20 cellular contexts compared by ENCODE assay signal in genomic region chr3:45312836-45313493, GRCh38.
"Had no signal": no experiment of that assay in that cellular context is flagged by ENCODE, and none has a peak within 500 bp of the region (broad histone marks: within the 10 kb centered on the region; RNA-seq: fewer than 3 reads in every experiment).

No MANE protein-coding gene starts in this region.

- H3K27ac ChIP-seq: adrenal gland, cardiac muscle cell, epithelial cell of prostate, parathyroid adenoma, testis, upper lobe of right lung had no signal

- ATAC-seq: activated naive CD4-positive, alpha-beta T cell treated with anti-CD3 and anti-CD28 coated beads, Interleukin-2, amount 50 U/mL, for 72 hours; left cardiac atrium; naive thymus-derived CD4-positive, alpha-beta T cell; sciatic nerve; stimulated activated memory B cell treated with anti-CD40 and anti-IgM and Interleukin-4, amounts not matched to agents 10 μg/mL and 1 μg/mL and 100 μg/mL, for 72 hours; upper lobe of right lung had no signal

- H3K4me1 Mint-ChIP-seq: activated B cell treated with CpG ODN at 0.5 μM for 24 hours; stimulated activated memory B cell treated with anti-CD40 and anti-IgM and Interleukin-4, amounts not matched to agents 10 μg/mL and 1 μg/mL and 100 μg/mL, for 72 hours had no signal

- H3K4me3 Mint-ChIP-seq: activated B cell treated with CpG ODN at 0.5 μM for 24 hours; activated CD4-positive, alpha-beta memory T cell treated with anti-CD3 and anti-CD28 coated beads for 36 hours; activated T-helper 1 cell treated with anti-CD3 and anti-CD28 coated beads, Interleukin-12 subunit alpha, Interleukin-12 subunit beta, Interleukin-2, Interleukin-4 antibody, amounts not matched to agents 30 ng/mL and 10 ng/mL and 1 ng/mL, durations not matched to agents 14 hours and 24 hours and 36 hours; naive thymus-derived CD4-positive, alpha-beta T cell; stimulated activated memory B cell treated with anti-CD40 and anti-IgM and Interleukin-4, amounts not matched to agents 10 μg/mL and 1 μg/mL and 100 μg/mL, for 72 hours had no signal

- H3K9me3 Mint-ChIP-seq: activated B cell treated with CpG ODN at 0.5 μM for 24 hours; activated CD4-positive, alpha-beta memory T cell treated with anti-CD3 and anti-CD28 coated beads for 36 hours; activated naive CD4-positive, alpha-beta T cell treated with anti-CD3 and anti-CD28 coated beads, Interleukin-2, amount 50 U/mL, for 72 hours; activated T-helper 1 cell treated with anti-CD3 and anti-CD28 coated beads, Interleukin-12 subunit alpha, Interleukin-12 subunit beta, Interleukin-2, Interleukin-4 antibody, amounts not matched to agents 30 ng/mL and 10 ng/mL and 1 ng/mL, durations not matched to agents 14 hours and 24 hours and 36 hours; stimulated activated memory B cell treated with anti-CD40 and anti-IgM and Interleukin-4, amounts not matched to agents 10 μg/mL and 1 μg/mL and 100 μg/mL, for 72 hours had no signal

- H3K4me3 ChIP-seq: adrenal gland, cardiac muscle cell, testis, upper lobe of right lung had no signal

- H3K36me3 ChIP-seq: adrenal gland, cardiac muscle cell, upper lobe of right lung had no signal

- H3K9me3 ChIP-seq: adrenal gland, testis, upper lobe of right lung had no signal

- H3K4me1 ChIP-seq: adrenal gland, parathyroid adenoma, testis, upper lobe of right lung had no signal

- H3K36me3 Mint-ChIP-seq: activated CD4-positive, alpha-beta memory T cell treated with anti-CD3 and anti-CD28 coated beads for 36 hours; activated naive CD4-positive, alpha-beta T cell treated with anti-CD3 and anti-CD28 coated beads, Interleukin-2, amount 50 U/mL, for 72 hours; stimulated activated memory B cell treated with anti-CD40 and anti-IgM and Interleukin-4, amounts not matched to agents 10 μg/mL and 1 μg/mL and 100 μg/mL, for 72 hours had no signal

- H3K27ac Mint-ChIP-seq: activated B cell treated with CpG ODN at 0.5 μM for 24 hours; activated CD4-positive, alpha-beta memory T cell treated with anti-CD3 and anti-CD28 coated beads for 36 hours; activated naive CD4-positive, alpha-beta T cell treated with anti-CD3 and anti-CD28 coated beads, Interleukin-2, amount 50 U/mL, for 72 hours; activated T-helper 1 cell treated with anti-CD3 and anti-CD28 coated beads, Interleukin-12 subunit alpha, Interleukin-12 subunit beta, Interleukin-2, Interleukin-4 antibody, amounts not matched to agents 30 ng/mL and 10 ng/mL and 1 ng/mL, durations not matched to agents 14 hours and 24 hours and 36 hours; naive thymus-derived CD4-positive, alpha-beta T cell; stimulated activated memory B cell treated with anti-CD40 and anti-IgM and Interleukin-4, amounts not matched to agents 10 μg/mL and 1 μg/mL and 100 μg/mL, for 72 hours had no signal

- DNase-seq: activated B cell treated with CpG ODN at 0.5 μM for 24 hours; activated CD4-positive, alpha-beta memory T cell treated with anti-CD3 and anti-CD28 coated beads for 36 hours; activated CD4-positive, alpha-beta T cell treated with anti-CD3 and anti-CD28 coated beads for 4 hours; activated gamma-delta T cell treated with Interleukin-2 at 50 U/mL for 16 hours; activated T-cell treated with anti-CD3 and anti-CD28 coated beads for 4 hours; adrenal gland; head of caudate nucleus; left cardiac atrium; mesenchymal stem cell; naive thymus-derived CD4-positive, alpha-beta T cell; stimulated activated CD4-positive, alpha-beta T cell treated with anti-CD3 and anti-CD28 coated beads, Interleukin-4, amount 100 ng/mL, for 4 hours; testis; upper lobe of right lung had no signal

- H3K27me3 ChIP-seq: adrenal gland, cardiac muscle cell, testis had no signal
